ENCODE assay signal across 8 cellular contexts in the genomic region with DNA sequence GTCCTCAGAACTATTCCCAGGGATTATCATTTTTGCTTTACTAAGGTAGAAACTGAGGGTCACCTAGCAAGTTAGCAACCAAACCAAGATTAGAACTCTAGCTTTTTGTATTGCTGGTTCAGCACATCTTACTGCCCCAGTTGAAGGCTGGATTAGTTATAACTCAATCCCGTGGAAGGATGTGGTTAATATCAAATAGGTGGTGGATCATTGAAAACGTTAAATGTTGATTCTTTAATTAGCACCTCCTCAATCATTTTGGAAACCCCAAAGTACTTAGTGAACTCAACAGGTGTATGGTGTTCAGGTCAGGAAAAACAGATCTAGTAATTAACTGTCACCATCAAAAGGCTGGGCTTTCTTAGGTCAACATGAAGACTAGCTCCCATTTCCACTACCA.
DNase-seq lines count a peak whose midpoint lies in the region; ATAC-seq and TF ChIP-seq lines count a peak whose summit lies in the region.

No MANE protein-coding gene starts in this region.

- no peak for DNase-seq in stimulated activated naive CD8-positive, alpha-beta T cell treated with anti-CD3 and anti-CD28 coated beads, Interleukin-15, Interleukin-2, amounts not matched to agents 100 U/mL and 50 U/mL, for 24 hours
- DNase-seq in activated T-helper 1 cell treated with anti-CD3 and anti-CD28 coated beads, Interleukin-12 subunit alpha, Interleukin-12 subunit beta, Interleukin-2, Interleukin-4 antibody, amounts not matched to agents 30 ng/mL and 10 ng/mL and 1 ng/mL, durations not matched to agents 14 hours and 24 hours and 36 hours (ENCODE audit: low spot score): no peak
- no peak for DNase-seq in GM10266 (ENCODE audit: extremely low spot score)

- no peak for TF ChIP-seq CTCF in GM10266 (IDR thresholded peaks at IDR 0.05; ENCODE audit: control insufficient read depth, insufficient read depth, low read depth, missing control alignments)

- no peaks in the 10 kb centered on the region for H3K27me3 Mint-ChIP-seq in stimulated activated naive CD8-positive, alpha-beta T cell treated with anti-CD3 and anti-CD28 coated beads, Interleukin-15, Interleukin-2, amounts not matched to agents 100 ng/mL and 50 ng/mL, for 24 hours
- H3K27me3 Mint-ChIP-seq in activated T-helper 1 cell treated with anti-CD3 and anti-CD28 coated beads, Interleukin-12 subunit alpha, Interleukin-12 subunit beta, Interleukin-2, Interleukin-4 antibody, amounts not matched to agents 30 ng/mL and 10 ng/mL and 1 ng/mL, durations not matched to agents 14 hours and 24 hours and 36 hours (ENCODE audit: insufficient read depth): no peaks in the 10 kb centered on the region

- no peak overlapping the region for H3K9ac ChIP-seq in muscle layer of colon (ENCODE audit: low read length)

- peaks cover 4% of the 10 kb centered on the region for H3K9me3 Mint-ChIP-seq in stimulated activated naive CD8-positive, alpha-beta T cell treated with anti-CD3 and anti-CD28 coated beads, Interleukin-15, Interleukin-2, amounts not matched to agents 100 ng/mL and 50 ng/mL, for 24 hours
- H3K9me3 Mint-ChIP-seq in activated T-helper 1 cell treated with anti-CD3 and anti-CD28 coated beads, Interleukin-12 subunit alpha, Interleukin-12 subunit beta, Interleukin-2, Interleukin-4 antibody, amounts not matched to agents 30 ng/mL and 10 ng/mL and 1 ng/mL, durations not matched to agents 14 hours and 24 hours and 36 hours: no peaks in the 10 kb centered on the region

- intact Hi-C loops in activated T-helper 1 cell treated with anti-CD3 and anti-CD28 coated beads, Interleukin-12 subunit alpha, Interleukin-12 subunit beta, Interleukin-2, Interleukin-4 antibody, amounts not matched to agents 30 ng/mL and 10 ng/mL and 1 ng/mL, durations not matched to agents 14 hours and 24 hours and 36 hours (cut with micrococcal nuclease): loop anchor here (10.0 kb wide), 1 partner anchor 581 kb away; no protein-coding TSS in a partner anchor

- H3K27ac ChIP-seq in muscle layer of colon (ENCODE audit: low read depth, low read length): peak overlapping the region; percentile 3

- peaks cover 88% of the 10 kb centered on the region for H3K36me3 Mint-ChIP-seq in stimulated activated naive CD8-positive, alpha-beta T cell treated with anti-CD3 and anti-CD28 coated beads, Interleukin-15, Interleukin-2, amounts not matched to agents 100 ng/mL and 50 ng/mL, for 24 hours (ENCODE audit: low read depth)
- peaks cover 89% of the 10 kb centered on the region for H3K36me3 Mint-ChIP-seq in activated T-helper 1 cell treated with anti-CD3 and anti-CD28 coated beads, Interleukin-12 subunit alpha, Interleukin-12 subunit beta, Interleukin-2, Interleukin-4 antibody, amounts not matched to agents 30 ng/mL and 10 ng/mL and 1 ng/mL, durations not matched to agents 14 hours and 24 hours and 36 hours (ENCODE audit: low read depth)

- H3K27ac Mint-ChIP-seq in stimulated activated naive CD8-positive, alpha-beta T cell treated with anti-CD3 and anti-CD28 coated beads, Interleukin-15, Interleukin-2, amounts not matched to agents 100 ng/mL and 50 ng/mL, for 24 hours: peak overlapping the region; percentile 97
- H3K27ac Mint-ChIP-seq in activated T-helper 1 cell treated with anti-CD3 and anti-CD28 coated beads, Interleukin-12 subunit alpha, Interleukin-12 subunit beta, Interleukin-2, Interleukin-4 antibody, amounts not matched to agents 30 ng/mL and 10 ng/mL and 1 ng/mL, durations not matched to agents 14 hours and 24 hours and 36 hours: peak overlapping the region; percentile 99

- ATAC-seq in stimulated activated naive CD8-positive, alpha-beta T cell treated with anti-CD3 and anti-CD28 coated beads, Interleukin-15, Interleukin-2, amounts not matched to agents 100 U/mL and 50 U/mL, for 24 hours: no peak
- no peak for ATAC-seq in GM19463 (IDR thresholded peaks at IDR 0.05; ENCODE audit: unreplicated experiment)
- ATAC-seq in GM18519 (IDR thresholded peaks at IDR 0.05; ENCODE audit: low FRiP score, unreplicated experiment): no peak
- ATAC-seq in GM19467 (IDR thresholded peaks at IDR 0.05; ENCODE audit: unreplicated experiment): no peak

- peak overlapping the region; percentile 87 for H3K4me3 Mint-ChIP-seq in stimulated activated naive CD8-positive, alpha-beta T cell treated with anti-CD3 and anti-CD28 coated beads, Interleukin-15, Interleukin-2, amounts not matched to agents 100 ng/mL and 50 ng/mL, for 24 hours
- peak overlapping the region; percentile 96 for H3K4me3 Mint-ChIP-seq in activated T-helper 1 cell treated with anti-CD3 and anti-CD28 coated beads, Interleukin-12 subunit alpha, Interleukin-12 subunit beta, Interleukin-2, Interleukin-4 antibody, amounts not matched to agents 30 ng/mL and 10 ng/mL and 1 ng/mL, durations not matched to agents 14 hours and 24 hours and 36 hours

- H3K36me3 ChIP-seq in muscle layer of colon (ENCODE audit: insufficient read depth, low read length): peaks cover 25% of the 10 kb centered on the region

- H3K27me3 ChIP-seq in muscle layer of colon (ENCODE audit: control insufficient read depth in 1 of 2, insufficient read depth in 2 of 2, low read length in 2 of 2): no peaks in the 10 kb centered on the region

- peaks cover 88% of the 10 kb centered on the region for H3K4me1 Mint-ChIP-seq in stimulated activated naive CD8-positive, alpha-beta T cell treated with anti-CD3 and anti-CD28 coated beads, Interleukin-15, Interleukin-2, amounts not matched to agents 100 ng/mL and 50 ng/mL, for 24 hours (ENCODE audit: low read depth)
- H3K4me1 Mint-ChIP-seq in activated T-helper 1 cell treated with anti-CD3 and anti-CD28 coated beads, Interleukin-12 subunit alpha, Interleukin-12 subunit beta, Interleukin-2, Interleukin-4 antibody, amounts not matched to agents 30 ng/mL and 10 ng/mL and 1 ng/mL, durations not matched to agents 14 hours and 24 hours and 36 hours (ENCODE audit: low read depth): peaks cover 86% of the 10 kb centered on the region

- no peaks in the 10 kb centered on the region for H3K9me3 ChIP-seq in muscle layer of colon (ENCODE audit: low read length)

- peak overlapping the region in 1 of 2 donors; percentile 24 for H3K4me3 ChIP-seq in muscle layer of colon (ENCODE audit: low read depth in 1 of 2, low read length in 2 of 2)

- peaks cover 64% of the 10 kb centered on the region for H3K4me1 ChIP-seq in muscle layer of colon (ENCODE audit: insufficient read depth, low read length)
